Comparison of ENCODE assay signal across 12 cellular contexts in the genomic region with DNA sequence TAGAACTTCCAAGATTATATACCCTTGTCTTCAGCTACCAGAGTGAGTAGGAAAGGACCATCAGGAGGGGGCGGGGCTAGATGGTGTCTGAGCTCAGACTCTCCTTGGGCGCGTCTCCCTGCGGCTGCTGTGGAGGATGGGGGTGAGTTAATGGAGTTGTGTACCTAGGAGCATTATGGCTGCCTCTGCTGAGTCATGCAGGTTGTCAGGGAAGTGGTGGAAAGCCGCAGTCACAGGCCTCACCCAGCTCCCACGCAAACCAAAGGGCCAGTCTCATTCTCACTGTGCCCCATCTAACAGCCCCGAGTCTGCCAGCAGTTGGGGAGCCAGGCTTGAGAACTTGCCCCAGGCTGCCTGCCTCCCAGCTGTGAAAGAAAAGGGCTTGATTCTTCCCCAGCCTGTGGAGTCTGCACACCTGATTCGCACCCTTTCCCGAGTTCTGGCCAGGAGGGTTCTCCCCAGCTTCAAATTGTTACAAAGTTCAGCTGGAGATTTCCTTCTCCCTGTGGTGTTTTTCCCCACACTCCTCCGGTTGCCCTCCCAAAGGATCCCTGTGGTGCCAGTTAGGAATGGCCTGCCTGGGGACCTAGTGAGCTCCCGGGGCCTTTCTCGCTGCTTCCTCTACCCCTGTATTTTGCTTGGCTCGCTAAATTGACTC.
DNase-seq lines count a peak whose midpoint lies in the region; ATAC-seq and TF ChIP-seq lines count a peak whose summit lies in the region.
"Had no signal": no experiment of that assay in that cellular context is flagged by ENCODE, and none has a peak within 500 bp of the region (broad histone marks: within the 10 kb centered on the region; RNA-seq: fewer than 3 reads in every experiment).

No MANE protein-coding gene starts in this region.

- H3K27me3 ChIP-seq in tibial artery = no peaks in the 10 kb centered on the region
- H3K27me3 ChIP-seq: SJSA1 had no signal

- peak overlapping the region; percentile 20 to 21 for H3K4me3 ChIP-seq in tibial artery
- H3K4me3 ChIP-seq: SJSA1 had no signal

- H3K4me1 Mint-ChIP-seq in activated T-cell treated with anti-CD3 and anti-CD28 coated beads, Interleukin-2, amount 50 U/mL, for 24 hours (ENCODE audit: low read depth) = peaks cover 14% of the 10 kb centered on the region

- H3K27ac ChIP-seq in tibial artery = peak overlapping the region; percentile 27 to 65
- H3K27ac ChIP-seq: SJSA1 had no signal

- DNase-seq in Right ventricle myocardium inferior (ENCODE audit: missing footprints) (peak; percentile 7), Right ventricle myocardium superior (no peak), kidney tubule cell (ENCODE audit: low spot score) (peak; percentile 22), tibial artery (no peak), cortex of kidney (lab: John Stamatoyannopoulos, UW) (no peak)
- peak; percentile 47 for DNase-seq in activated T-cell treated with anti-CD3 and anti-CD28 coated beads, Interleukin-2, amount 50 U/mL, for 24 hours
- no peak for DNase-seq in NK-92 treated with Interleukin-12 subunit alpha and Interleukin-12 subunit beta, amount 100 ng/mL, for 24 hours (lab: John Stamatoyannopoulos, UW)
- DNase-seq: midbrain had no signal

- no peak for ATAC-seq in Right ventricle myocardium inferior
- no peak for ATAC-seq in Right ventricle myocardium superior (ENCODE audit: poor library complexity)
- ATAC-seq in HG02610 (IDR thresholded peaks at IDR 0.05; ENCODE audit: unreplicated experiment) = no peak

- peaks cover 0 to 22% (median 11%) of the 10 kb centered on the region in 4 donors for H3K4me1 ChIP-seq in tibial artery

- H3K9me3 ChIP-seq in tibial artery = no peaks in the 10 kb centered on the region
- H3K9me3 ChIP-seq: SJSA1 had no signal

- H3K4me3 Mint-ChIP-seq in activated T-cell treated with anti-CD3 and anti-CD28 coated beads, Interleukin-2, amount 50 U/mL, for 24 hours = no peak overlapping the region
- H3K4me3 Mint-ChIP-seq: dendritic cell treated with granulocyte-macrophage colony-stimulating factor and Interleukin-4, amounts not matched to agents 40 ng/mL and 50 ng/mL, for 4 days; stimulated activated naive CD8-positive, alpha-beta T cell treated with anti-CD3 and anti-CD28 coated beads, Interleukin-15, Interleukin-2, amounts not matched to agents 100 ng/mL and 50 ng/mL, for 24 hours had no signal

- H3K36me3 Mint-ChIP-seq in activated T-cell treated with anti-CD3 and anti-CD28 coated beads, Interleukin-2, amount 50 U/mL, for 24 hours (ENCODE audit: low read depth) = peaks cover 2% of the 10 kb centered on the region

- H3K27me3 Mint-ChIP-seq in activated T-cell treated with anti-CD3 and anti-CD28 coated beads, Interleukin-2, amount 50 U/mL, for 24 hours = no peaks in the 10 kb centered on the region
- H3K27me3 Mint-ChIP-seq: stimulated activated naive CD8-positive, alpha-beta T cell treated with anti-CD3 and anti-CD28 coated beads, Interleukin-15, Interleukin-2, amounts not matched to agents 100 ng/mL and 50 ng/mL, for 24 hours had no signal

- no peaks in the 10 kb centered on the region for H3K9me3 Mint-ChIP-seq in activated T-cell treated with anti-CD3 and anti-CD28 coated beads, Interleukin-2, amount 50 U/mL, for 24 hours

- intact Hi-C loops in Right ventricle myocardium inferior (cut with DNase I) (no loop called here), Right ventricle myocardium superior (cut with DNase I) (no loop called here), tibial artery (cut with DNase I; ENCODE audit: low total_unique reads) (no loop called here)

- H3K36me3 ChIP-seq in tibial artery = no peaks in the 10 kb centered on the region
- H3K36me3 ChIP-seq: SJSA1 had no signal

- peak overlapping the region; percentile 24 for H3K27ac Mint-ChIP-seq in activated T-cell treated with anti-CD3 and anti-CD28 coated beads, Interleukin-2, amount 50 U/mL, for 24 hours
- H3K27ac Mint-ChIP-seq: dendritic cell treated with granulocyte-macrophage colony-stimulating factor and Interleukin-4, amounts not matched to agents 40 ng/mL and 50 ng/mL, for 4 days; stimulated activated naive CD8-positive, alpha-beta T cell treated with anti-CD3 and anti-CD28 coated beads, Interleukin-15, Interleukin-2, amounts not matched to agents 100 ng/mL and 50 ng/mL, for 24 hours had no signal

- TF ChIP-seq CTCF in tibial artery (IDR thresholded peaks at IDR 0.05) = no peak

Comparison
In these comparisons a context has a peak if more than half of its experiments do, and no peak if none do; other contexts are left out.
1. DNase-seq: peak in Right ventricle myocardium inferior (single experiment), activated T-cell treated with anti-CD3 and anti-CD28 coated beads, Interleukin-2, amount 50 U/mL, for 24 hours (single experiment) and kidney tubule cell (single experiment); none in Right ventricle myocardium superior (single experiment), tibial artery (0 of 2), cortex of kidney (single experiment) and NK-92 treated with Interleukin-12 subunit alpha and Interleukin-12 subunit beta, amount 100 ng/mL, for 24 hours (single experiment).